In the genomic region with DNA sequence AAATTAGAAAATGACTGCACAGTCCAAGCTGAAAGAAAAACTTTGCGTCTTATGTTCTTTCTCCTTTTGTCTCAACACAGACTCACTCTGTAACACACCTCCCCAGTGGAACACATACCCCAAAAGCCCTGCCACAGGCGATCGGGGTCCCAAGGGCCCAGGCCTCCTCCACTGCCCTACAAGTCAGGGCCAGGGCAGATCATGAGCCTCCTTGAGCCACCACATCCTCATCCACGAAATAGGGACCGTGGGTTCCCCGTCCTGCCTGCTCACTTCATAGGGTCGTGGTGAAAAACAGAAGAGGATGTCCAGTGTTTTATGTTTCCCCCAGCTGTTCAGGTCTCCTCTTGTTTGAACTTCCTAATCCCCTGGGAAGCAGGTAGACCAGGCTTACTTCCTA, we compare ENCODE assay signal across 22 cellular contexts.
DNase-seq lines count a peak whose midpoint lies in the region; FAIRE-seq and TF ChIP-seq lines count a peak whose summit lies in the region.
"Had no signal": no experiment of that assay in that cellular context is flagged by ENCODE, and none has a peak within 500 bp of the region (broad histone marks: within the 10 kb centered on the region; RNA-seq: fewer than 3 reads in every experiment).

No MANE protein-coding gene starts in this region.

- no peak for TF ChIP-seq EP300 in sigmoid colon (IDR thresholded peaks at IDR 0.05)

- no peaks in the 10 kb centered on the region for H4K20me1 ChIP-seq in astrocyte (ENCODE audit: insufficient read depth, low read length)
- H4K20me1 ChIP-seq: BLaER1 had no signal

- H3K4me2 ChIP-seq in astrocyte (ENCODE audit: low read length) = no peak overlapping the region
- H3K4me2 ChIP-seq: BLaER1 had no signal

- H3K36me3 Mint-ChIP-seq in CD14-positive monocyte = no peaks in the 10 kb centered on the region
- peaks cover 4% of the 10 kb centered on the region for H3K36me3 Mint-ChIP-seq in astrocyte (ENCODE audit: low read depth, unreplicated experiment)
- H3K36me3 Mint-ChIP-seq: CD8-positive, alpha-beta T cell had no signal

- H3K9me3 ChIP-seq in astrocyte (ENCODE audit: insufficient read depth, low read depth, low read length) (no peaks in the 10 kb centered on the region), sigmoid colon (no peaks in the 10 kb centered on the region)
- H3K9me3 ChIP-seq: BLaER1 had no signal

- H3K4me3 Mint-ChIP-seq in CD14-positive monocyte = no peak overlapping the region
- H3K4me3 Mint-ChIP-seq in astrocyte (ENCODE audit: unreplicated experiment) = no peak overlapping the region
- H3K4me3 Mint-ChIP-seq: CD8-positive, alpha-beta T cell had no signal

- FAIRE-seq in astrocyte (lab: Jason Lieb, UNC) = no peak

- intact Hi-C loops in CD14-positive monocyte (cut with micrococcal nuclease) = loop anchor here in 1 of 2 donors (10.0 kb wide), 1 partner anchor 59 kb away; no protein-coding TSS in a partner anchor
- intact Hi-C loops in sigmoid colon (cut with DNase I) = no loop called here

- H3K27ac Mint-ChIP-seq in CD14-positive monocyte = no peak overlapping the region
- peak overlapping the region; percentile 26 for H3K27ac Mint-ChIP-seq in astrocyte (ENCODE audit: unreplicated experiment)
- H3K27ac Mint-ChIP-seq: CD8-positive, alpha-beta T cell had no signal

- peaks cover 33% of the 10 kb centered on the region for H3K4me1 Mint-ChIP-seq in CD14-positive monocyte
- H3K4me1 Mint-ChIP-seq in astrocyte (ENCODE audit: low read depth, unreplicated experiment) = peaks cover 17% of the 10 kb centered on the region

- H3K9ac ChIP-seq in astrocyte (ENCODE audit: low read length) = no peak overlapping the region
- H3K9ac ChIP-seq: BLaER1, GM23248 had no signal

- H3K27me3 ChIP-seq in astrocyte (ENCODE audit: insufficient read depth, low read length) = peaks cover 13% of the 10 kb centered on the region
- H3K27me3 ChIP-seq in sigmoid colon = peaks cover 0 to 2% (median 0%) of the 10 kb centered on the region in 3 donors
- H3K27me3 ChIP-seq: BLaER1 had no signal

- TF ChIP-seq POLR2A in sigmoid colon (IDR thresholded peaks at IDR 0.05) = no peak

- H3K4me1 ChIP-seq in astrocyte (ENCODE audit: insufficient read depth, low read length) (no peaks in the 10 kb centered on the region), sigmoid colon (peaks cover 0 to 20% (median 8%) of the 10 kb centered on the region in 4 donors)

- H3K4me3 ChIP-seq in astrocyte (ENCODE audit: insufficient read depth, low read depth, low read length) = no peak overlapping the region
- H3K4me3 ChIP-seq in sigmoid colon = no peak overlapping the region
- H3K4me3 ChIP-seq: BLaER1, GM23248 had no signal

- H3K79me2 ChIP-seq in astrocyte (ENCODE audit: insufficient read depth, low read length) = no peaks in the 10 kb centered on the region

- H3K27ac ChIP-seq in astrocyte (ENCODE audit: low read depth, low read length) (no peak overlapping the region), sigmoid colon (peak overlapping the region in 1 of 4 donors; percentile 24)
- H3K27ac ChIP-seq: BLaER1, GM23248, HL-60 had no signal

- H3K36me3 ChIP-seq in astrocyte (ENCODE audit: insufficient read depth, low read length) (no peaks in the 10 kb centered on the region), sigmoid colon (no peaks in the 10 kb centered on the region)
- H3K36me3 ChIP-seq: BLaER1 had no signal

- TF ChIP-seq CTCF in CD14-positive monocyte (IDR thresholded peaks at IDR 0.05) (no peak), astrocyte (IDR thresholded peaks at IDR 0.05; ENCODE audit: insufficient read depth, low read depth, low read length) (no peak), sigmoid colon (IDR thresholded peaks at IDR 0.05) (no peak)

- H3K27me3 Mint-ChIP-seq in CD14-positive monocyte (ENCODE audit: low read depth in 3 of 3) = peaks cover 3 to 5% (median 3%) of the 10 kb centered on the region in 3 donors
- peaks cover 65% of the 10 kb centered on the region for H3K27me3 Mint-ChIP-seq in astrocyte (ENCODE audit: low read depth, unreplicated experiment)

- H3K9me3 Mint-ChIP-seq in CD14-positive monocyte (peaks cover 0 to 7% (median 2%) of the 10 kb centered on the region in 7 donors), astrocyte (ENCODE audit: unreplicated experiment) (no peaks in the 10 kb centered on the region)
- H3K9me3 Mint-ChIP-seq: CD8-positive, alpha-beta T cell had no signal

- H2AFZ ChIP-seq in astrocyte (ENCODE audit: low read depth, low read length) = no peak overlapping the region
- H2AFZ ChIP-seq: GM23248 had no signal

- 88% methylated on average over 7 of the region's 7 CpGs for WGBS in sigmoid colon, 2 donors

- DNase-seq in activated CD8-positive, alpha-beta memory T cell treated with anti-CD3 and anti-CD28 coated beads, Interleukin-2, amount 50 U/mL, for 48 hours = peak; percentile 49
- no peak for DNase-seq in activated CD8-positive, alpha-beta memory T cell treated with anti-CD3 and anti-CD28 coated beads, Interleukin-2, amount 50 U/mL, for 4 hours
- DNase-seq in CD14-positive monocyte (ENCODE audit: low spot score) (peak; percentile 12), astrocyte (ENCODE audit: low read depth) (no peak), sigmoid colon (peak; percentile 52)
- no peak for DNase-seq in stimulated activated naive CD4-positive, alpha-beta T cell (lab: John Stamatoyannopoulos, UW)
- no peak for DNase-seq in stimulated activated CD4-positive, alpha-beta T cell treated with anti-CD3 and anti-CD28 coated beads, Interleukin-4, amount 100 ng/mL, for 1 hour
- DNase-seq: Calu3; CD8-positive, alpha-beta T cell; GF-D8; GM23248; HCEC 1CT; IMR-90; NCI-H1417; NCI-H187; NCI-H2107; NCI-H2227 treated with DMSO at 0.1 percent for 48 hours; NCI-H510A treated with DMSO at 0.1 percent for 48 hours; NCI-H82; OCI-M1 had no signal

Comparison
In these comparisons a context has a peak if more than half of its experiments do, and no peak if none do; other contexts are left out.
1. DNase-seq: peak in activated CD8-positive, alpha-beta memory T cell treated with anti-CD3 and anti-CD28 coated beads, Interleukin-2, amount 50 U/mL, for 48 hours (single experiment), CD14-positive monocyte (single experiment) and sigmoid colon (single experiment); none in activated CD8-positive, alpha-beta memory T cell treated with anti-CD3 and anti-CD28 coated beads, Interleukin-2, amount 50 U/mL, for 4 hours (single experiment), astrocyte (single experiment), stimulated activated naive CD4-positive, alpha-beta T cell (0 of 6) and stimulated activated CD4-positive, alpha-beta T cell treated with anti-CD3 and anti-CD28 coated beads, Interleukin-4, amount 100 ng/mL, for 1 hour (single experiment).